Comparison of ENCODE assay signal across 9 cellular contexts in the genomic region with DNA sequence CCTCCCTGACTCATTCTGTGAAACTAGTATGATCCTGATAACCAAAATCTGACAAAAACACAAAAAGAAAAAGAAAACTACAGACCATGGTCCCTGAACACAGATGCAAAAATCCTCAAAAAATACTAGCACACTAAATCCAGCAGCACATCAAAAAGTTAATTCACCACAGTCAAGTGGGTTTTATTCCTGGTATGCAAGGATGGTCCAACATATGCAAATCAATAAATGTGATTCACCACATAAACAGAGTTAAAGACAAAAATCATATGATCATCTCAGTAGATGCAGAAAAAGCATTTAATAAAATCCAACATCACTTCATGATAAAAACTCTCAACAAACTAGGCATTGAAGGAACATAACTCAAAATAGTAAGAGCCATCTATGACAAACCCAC.
"Had no signal": no experiment of that assay in that cellular context is flagged by ENCODE, and none has a peak within 500 bp of the region (broad histone marks: within the 10 kb centered on the region; RNA-seq: fewer than 3 reads in every experiment).

No MANE protein-coding gene starts in this region.

- ATAC-seq: GM23338, HCT116, HepG2 had no signal

- DNase-seq: H7, Karpas-422, KBM-7 had no signal

- H3K4me3 ChIP-seq: GM23338, HAP-1 had no signal

- H3K4me1 ChIP-seq: HAP-1 had no signal

- H3K4me2 ChIP-seq: GM23338, KMS-11 had no signal

- H3K27ac ChIP-seq: HL-60, KMS-11 had no signal

- FAIRE-seq: HepG2 had no signal

- H3K36me3 ChIP-seq: HAP-1 had no signal
